8 cellular contexts compared by ENCODE assay signal in genomic region chr19:57103573-57104277, GRCh38. TPM values are rescaled to one million over a fixed set of nuclear protein-coding genes. Genes with fewer than 3 reads are reported as not detected.
DNase-seq lines count a peak whose midpoint lies in the region; ATAC-seq and TF ChIP-seq lines count a peak whose summit lies in the region.

No MANE protein-coding gene starts in this region.

- H3K27me3 Mint-ChIP-seq in activated CD8-positive, alpha-beta T cell treated with anti-CD3 and anti-CD28 coated beads, Interleukin-2, amount 10 ng/mL, durations not matched to agents 7 days and 5 days (ENCODE audit: low read depth): no peaks in the 10 kb centered on the region
- H3K27me3 Mint-ChIP-seq in endodermal cell (ENCODE audit: insufficient read depth): no peaks in the 10 kb centered on the region

- no peak overlapping the region for H3K4me3 ChIP-seq in GM12865 (ENCODE audit: low read depth, low read length)
- H3K4me3 ChIP-seq in endodermal cell (ENCODE audit: low read length): no peak overlapping the region

- H3K4me3 Mint-ChIP-seq in activated CD8-positive, alpha-beta T cell treated with anti-CD3 and anti-CD28 coated beads, Interleukin-2, amount 10 ng/mL, durations not matched to agents 7 days and 5 days: peak overlapping the region; percentile 38
- no peak overlapping the region for H3K4me3 Mint-ChIP-seq in endodermal cell

- TF ChIP-seq CTCF in 22Rv1 (IDR thresholded peaks at IDR 0.05) (peak; percentile 78), GM12865 (IDR thresholded peaks at IDR 0.05; ENCODE audit: insufficient read depth, low read depth, low read length, missing control alignments) (peak; percentile 63), endodermal cell (conservative IDR thresholded peaks at IDR 0.05) (peak; percentile 77)

- peaks cover 10% of the 10 kb centered on the region for H3K36me3 Mint-ChIP-seq in activated CD8-positive, alpha-beta T cell treated with anti-CD3 and anti-CD28 coated beads, Interleukin-2, amount 10 ng/mL, durations not matched to agents 7 days and 5 days (ENCODE audit: low read depth)
- no peaks in the 10 kb centered on the region for H3K36me3 Mint-ChIP-seq in endodermal cell (ENCODE audit: low read depth)

- CTCF ChIA-PET in activated CD8-positive, alpha-beta T cell treated with anti-CD3 and anti-CD28 coated beads, Interleukin-2, amount 10 ng/mL, durations not matched to agents 7 days and 5 days (lab: Charles Lee): interaction anchor here (0.6 kb wide), 1 partner anchor 681 kb away, joined by 3 read pairs; no protein-coding TSS in a partner anchor

- no peaks in the 10 kb centered on the region for H3K36me3 ChIP-seq in endodermal cell (ENCODE audit: control insufficient read depth, insufficient read depth, low read length)

- peaks cover 8% of the 10 kb centered on the region for H3K4me1 Mint-ChIP-seq in activated CD8-positive, alpha-beta T cell treated with anti-CD3 and anti-CD28 coated beads, Interleukin-2, amount 10 ng/mL, durations not matched to agents 7 days and 5 days (ENCODE audit: low read depth)
- no peaks in the 10 kb centered on the region for H3K4me1 Mint-ChIP-seq in endodermal cell

- 66 to 74% methylated on average over 9 to 13 of the region's 13 CpGs for WGBS in endodermal cell (ENCODE audit: insufficient coverage in 1 of 2, insufficient read length in 1 of 2), 2 experiments

- peaks cover 16% of the 10 kb centered on the region for H3K9me3 ChIP-seq in endodermal cell (ENCODE audit: control insufficient read depth, low read length)

- H3K27me3 ChIP-seq in endodermal cell (ENCODE audit: control insufficient read depth, insufficient read depth, low read length, poor library complexity, severe bottlenecking): no peaks in the 10 kb centered on the region

- H3K4me1 ChIP-seq in endodermal cell (ENCODE audit: control insufficient read depth, insufficient read depth, low read length): no peaks in the 10 kb centered on the region

- no peak overlapping the region for H3K27ac ChIP-seq in 22Rv1
- H3K27ac ChIP-seq in endodermal cell (ENCODE audit: low read depth, low read length): no peak overlapping the region

- POLR2A ChIA-PET in activated CD8-positive, alpha-beta T cell treated with anti-CD3 and anti-CD28 coated beads, Interleukin-2, amount 10 ng/mL, durations not matched to agents 7 days and 5 days (lab: Charles Lee): no interaction called here

- DNase-seq in GM12865 (ENCODE audit: low read depth) (peak; percentile 74), NCI-H748 (lab: John Stamatoyannopoulos, UW; ENCODE audit: unreplicated experiment) (peak; percentile 75), endodermal cell (peak; percentile 75), middle frontal gyrus (ENCODE audit: extremely low spot score, low spot score) (peak; percentile 70)
- DNase-seq in activated CD8-positive, alpha-beta T cell treated with anti-CD3 and anti-CD28 coated beads, Interleukin-2, amount 10 ng/mL, durations not matched to agents 7 days and 5 days: peak; percentile 67
- peak; percentile 69 for DNase-seq in stimulated activated CD8-positive, alpha-beta memory T cell treated with anti-CD3 and anti-CD28 coated beads, Interleukin-4, amount 100 ng/mL, for 48 hours

- no peak overlapping the region for H3K9ac ChIP-seq in endodermal cell (ENCODE audit: extremely low read depth, low read length, poor library complexity, severe bottlenecking)

- peaks cover 22% of the 10 kb centered on the region for H3K9me3 Mint-ChIP-seq in activated CD8-positive, alpha-beta T cell treated with anti-CD3 and anti-CD28 coated beads, Interleukin-2, amount 10 ng/mL, durations not matched to agents 7 days and 5 days (ENCODE audit: insufficient read depth)
- peaks cover 81% of the 10 kb centered on the region for H3K9me3 Mint-ChIP-seq in endodermal cell

- peak; percentile 63 for ATAC-seq in activated CD8-positive, alpha-beta T cell treated with anti-CD3 and anti-CD28 coated beads, Interleukin-2, amount 10 ng/mL, durations not matched to agents 7 days and 5 days
- no peak for ATAC-seq in GM19397 (IDR thresholded peaks at IDR 0.05; ENCODE audit: unreplicated experiment)

- peak overlapping the region; percentile 43 for H3K27ac Mint-ChIP-seq in activated CD8-positive, alpha-beta T cell treated with anti-CD3 and anti-CD28 coated beads, Interleukin-2, amount 10 ng/mL, durations not matched to agents 7 days and 5 days
- H3K27ac Mint-ChIP-seq in endodermal cell: no peak overlapping the region

RNA-seq across cellular contexts. Expression of gene USP29, which starts 16.1 kb away (rescaled TPM):
- not detected for total RNA-seq in activated CD8-positive, alpha-beta T cell treated with anti-CD3 and anti-CD28 coated beads, Interleukin-2, amount 10 ng/mL, durations not matched to agents 7 days and 5 days
- not detected for total RNA-seq in endodermal cell
- not detected for polyA plus RNA-seq in endodermal cell (2013, experiment 1 of 2)
- polyA plus RNA-seq in endodermal cell (2013, experiment 2 of 2): not detected

RNA-seq across cellular contexts. Expression of gene ZIM3, which starts 41.3 kb away (rescaled TPM):
- total RNA-seq in activated CD8-positive, alpha-beta T cell treated with anti-CD3 and anti-CD28 coated beads, Interleukin-2, amount 10 ng/mL, durations not matched to agents 7 days and 5 days: not detected
- total RNA-seq in endodermal cell: not detected
- not detected for polyA plus RNA-seq in endodermal cell (2013, experiment 1 of 2)
- polyA plus RNA-seq in endodermal cell (2013, experiment 2 of 2): not detected
